10 cellular contexts compared by ENCODE assay signal in genomic region chr3:16456784-16457415, GRCh38. TPM values are rescaled to one million over a fixed set of nuclear protein-coding genes. Genes with fewer than 3 reads are reported as not detected.
DNase-seq lines count a peak whose midpoint lies in the region; ATAC-seq and TF ChIP-seq lines count a peak whose summit lies in the region.
"Had no signal": no experiment of that assay in that cellular context is flagged by ENCODE, and none has a peak within 500 bp of the region (broad histone marks: within the 10 kb centered on the region; RNA-seq: fewer than 3 reads in every experiment).

No MANE protein-coding gene starts in this region.

- WGBS in prostate gland: 37% methylated on average over 3 of the region's 3 CpGs

- H3K27me3 ChIP-seq in prostate gland (replicated peaks; ENCODE audit: insufficient read depth) (no peaks in the 10 kb centered on the region), Caco-2 (replicated peaks; ENCODE audit: control insufficient read depth, insufficient read depth, low read length) (no peaks in the 10 kb centered on the region)
- H3K27me3 ChIP-seq: dorsolateral prefrontal cortex, upper lobe of left lung had no signal

- H3K9me3 ChIP-seq in prostate gland (no peaks in the 10 kb centered on the region), Caco-2 (no peaks in the 10 kb centered on the region)
- H3K9me3 ChIP-seq: upper lobe of left lung had no signal

- H3K4me1 Mint-ChIP-seq in Caco-2 (ENCODE audit: low read depth, unreplicated experiment) (peaks cover 7% of the 10 kb centered on the region), type B pancreatic cell (ENCODE audit: unreplicated experiment) (no peaks in the 10 kb centered on the region)

- no peak overlapping the region for H3K4me3 Mint-ChIP-seq in Caco-2 (ENCODE audit: unreplicated experiment)
- no peak overlapping the region for H3K4me3 Mint-ChIP-seq in type B pancreatic cell

- no peaks in the 10 kb centered on the region for H3K9me3 Mint-ChIP-seq in Caco-2 (ENCODE audit: unreplicated experiment)
- no peaks in the 10 kb centered on the region for H3K9me3 Mint-ChIP-seq in type B pancreatic cell

- ATAC-seq in esophagus mucosa: peak; percentile 38

- H3K27me3 Mint-ChIP-seq in Caco-2 (ENCODE audit: insufficient read depth, unreplicated experiment) (no peaks in the 10 kb centered on the region), type B pancreatic cell (peaks cover 11% of the 10 kb centered on the region)

- POLR2A ChIA-PET in Caco-2 (lab: Charles Lee): no interaction called here

- no TSS peak for BruUV-seq in Caco-2 (replicated peaks; lab: Mats Ljungman, UMichigan)

- no peak for TF ChIP-seq CTCF in prostate gland (IDR thresholded peaks at IDR 0.05)
- no peak for TF ChIP-seq CTCF in Caco-2 (IDR thresholded peaks at IDR 0.05; ENCODE audit: insufficient read depth in 1 of 2, low read depth in 1 of 2, low read length in 1 of 2, severe bottlenecking in 1 of 2, unreplicated experiment in 1 of 2)
- TF ChIP-seq CTCF in type B pancreatic cell (conservative IDR thresholded peaks at IDR 0.05): no peak

- DNase-seq in Daoy (ENCODE audit: low read depth) (peak; percentile 33), MV-4-11 (lab: John Stamatoyannopoulos, UW) (peak; percentile 17), prostate gland (ENCODE audit: low spot score) (peak; percentile 39), Caco-2 (no peak), nucleus accumbens (lab: John Stamatoyannopoulos, UW) (no peak), SIG-M5 (lab: John Stamatoyannopoulos, UW) (no peak), type B pancreatic cell (ENCODE audit: extremely low spot score, unreplicated experiment) (no peak)

- H3K4me3 ChIP-seq in prostate gland (no peak overlapping the region), Caco-2 (ENCODE audit: low read depth, low read length) (no peak overlapping the region)
- H3K4me3 ChIP-seq: dorsolateral prefrontal cortex, upper lobe of left lung had no signal

- intact Hi-C loops in prostate gland (cut with DNase I) (no loop called here), Caco-2 (cut with micrococcal nuclease; ENCODE audit: unreplicated experiment) (no loop called here)

- TF ChIP-seq POLR2A in prostate gland (IDR thresholded peaks at IDR 0.05): no peak

- no peak overlapping the region for H3K27ac ChIP-seq in prostate gland

- H3K4me1 ChIP-seq in prostate gland (replicated peaks) (no peaks in the 10 kb centered on the region), Caco-2 (no peaks in the 10 kb centered on the region)

- H3K36me3 Mint-ChIP-seq in Caco-2 (ENCODE audit: insufficient read depth, unreplicated experiment) (no peaks in the 10 kb centered on the region), type B pancreatic cell (peaks cover 3% of the 10 kb centered on the region)

- H3K36me3 ChIP-seq in prostate gland: no peaks in the 10 kb centered on the region
- H3K36me3 ChIP-seq in Caco-2 (ENCODE audit: control insufficient read depth, insufficient read depth, low read length): no peaks in the 10 kb centered on the region
- H3K36me3 ChIP-seq: upper lobe of left lung had no signal

- H3K27ac Mint-ChIP-seq in Caco-2 (ENCODE audit: unreplicated experiment): no peak overlapping the region
- no peak overlapping the region for H3K27ac Mint-ChIP-seq in type B pancreatic cell

- CTCF ChIA-PET in Caco-2 (lab: Charles Lee): no interaction called here

RNA-seq across cellular contexts. Expression of gene RFTN1, which starts 56.6 kb away (rescaled TPM):
- 25.4 and 27.9 TPM in 2 replicates for total RNA-seq in Daoy (2014; rRNA removed; shearing (Covaris generic))
- total RNA-seq in esophagus mucosa (3.1 TPM), prostate gland (10 to 100 TPM in 1 of 2 donors, 1 to 10 TPM in 1; 7.4 to 16.1 TPM), Caco-2 (2022) (8.3 and 10.2 TPM in 2 replicates), type B pancreatic cell (ENCODE audit: low replicate concordance) (9.8 and 18.3 TPM in 2 replicates)

Comparison
In these comparisons a context has a peak if more than half of its experiments do, and no peak if none do; other contexts are left out.
1. DNase-seq: peak in Daoy (single experiment), MV-4-11 (single experiment) and prostate gland (single experiment); none in Caco-2 (0 of 2), nucleus accumbens (0 of 56), SIG-M5 (single experiment) and type B pancreatic cell (single experiment).